28 cellular contexts compared by ENCODE assay signal in genomic region chr9:2464624-2465023, GRCh38.
"Had no signal": no experiment of that assay in that cellular context is flagged by ENCODE, and none has a peak within 500 bp of the region (broad histone marks: within the 10 kb centered on the region; RNA-seq: fewer than 3 reads in every experiment).

No MANE protein-coding gene starts in this region.

- H3K4me3 Mint-ChIP-seq: mesothelial cell of epicardium, naive B cell had no signal

- H3K27ac Mint-ChIP-seq: mesothelial cell of epicardium, naive B cell had no signal

- H3K36me3 ChIP-seq: esophagus squamous epithelium, gastrocnemius medialis, heart right ventricle, left lung, lower lobe of right lung had no signal

- FAIRE-seq: colon, endometrium, islet of Langerhans, keratinocyte had no signal

- H3K4me1 Mint-ChIP-seq: naive B cell had no signal

- H3K27me3 ChIP-seq: dorsolateral prefrontal cortex, gastrocnemius medialis, heart right ventricle, left lung had no signal

- H3K27ac ChIP-seq: coronary artery, dorsolateral prefrontal cortex, epithelial cell of prostate, esophagus squamous epithelium, gastrocnemius medialis, heart right ventricle, left lung, lower lobe of right lung had no signal

- DNase-seq: dermis blood vessel endothelial cell; dorsolateral prefrontal cortex; effector CD4-positive, alpha-beta T cell; effector memory CD4-positive, alpha-beta T cell; erythroblast; esophagus squamous epithelium; foreskin fibroblast; foreskin melanocyte; gastrocnemius medialis; glutamatergic neuron; head of caudate nucleus; heart right ventricle; hippocampal formation; left cardiac atrium; left lung; left ventricle myocardium superior; lower lobe of right lung; mesenchymal stem cell; mucosa of descending colon; naive B cell had no signal

- H3K4me3 ChIP-seq: coronary artery, dorsolateral prefrontal cortex, esophagus squamous epithelium, gastrocnemius medialis, heart right ventricle, left lung, lower lobe of right lung, mucosa of descending colon had no signal

- H3K9me3 ChIP-seq: gastrocnemius medialis, lower lobe of right lung, mucosa of descending colon had no signal

- H3K4me1 ChIP-seq: left lung, lower lobe of right lung had no signal

- ATAC-seq: esophagus mucosa, gastrocnemius medialis, heart right ventricle, left cardiac atrium, left lung, left ventricle myocardium superior, lower lobe of right lung, mucosa of descending colon had no signal

- H3K36me3 Mint-ChIP-seq: naive B cell had no signal
